8 cellular contexts compared by ENCODE assay signal in genomic region chr3:19146685-19147650, GRCh38. TPM values are rescaled to one million over a fixed set of nuclear protein-coding genes. Genes with fewer than 3 reads are reported as not detected.
DNase-seq lines count a peak whose midpoint lies in the region; TF ChIP-seq lines count a peak whose summit lies in the region.

No MANE protein-coding gene starts in this region.

- peak overlapping the region; percentile 72 for H3K27ac Mint-ChIP-seq in activated naive CD4-positive, alpha-beta T cell treated with anti-CD3 and anti-CD28 coated beads, Interleukin-2, amount 10 ng/mL, durations not matched to agents 7 days and 5 days

- H3K27ac ChIP-seq in DOHH2 (ENCODE audit: low read depth, low read length) (peak overlapping the region; percentile 70), SJSA1 (no peak overlapping the region), neutrophil (no peak overlapping the region)

- H3K4me1 ChIP-seq in DOHH2 (ENCODE audit: control insufficient read depth, low read length) (peaks cover 24% of the 10 kb centered on the region), SJSA1 (replicated peaks) (peaks cover 10% of the 10 kb centered on the region), neutrophil (ENCODE audit: control insufficient read depth in 1 of 2, insufficient read depth in 1 of 2, low read depth in 1 of 2, low read length in 1 of 2) (peaks cover 6 to 25% of the 10 kb centered on the region in 2 experiments)

- H3K36me3 Mint-ChIP-seq in activated naive CD4-positive, alpha-beta T cell treated with anti-CD3 and anti-CD28 coated beads, Interleukin-2, amount 10 ng/mL, durations not matched to agents 7 days and 5 days, result no peaks in the 10 kb centered on the region

- peak overlapping the region; percentile 89 for H3K4me3 ChIP-seq in DOHH2 (ENCODE audit: low read length)
- H3K4me3 ChIP-seq in LNCaP clone FGC (ENCODE audit: low read depth, low read length), result peak overlapping the region; percentile 47
- peak overlapping the region; percentile 37 for H3K4me3 ChIP-seq in SJSA1
- H3K4me3 ChIP-seq in neutrophil (ENCODE audit: low read depth in 1 of 2, low read length in 1 of 2), result peak overlapping the region; percentile 59 to 70

- H3K79me2 ChIP-seq in DOHH2 (ENCODE audit: control insufficient read depth, low read length), result no peaks in the 10 kb centered on the region

- peaks cover 6% of the 10 kb centered on the region for H3K9me3 Mint-ChIP-seq in activated naive CD4-positive, alpha-beta T cell treated with anti-CD3 and anti-CD28 coated beads, Interleukin-2, amount 10 ng/mL, durations not matched to agents 7 days and 5 days

- H3F3A ChIP-seq in DOHH2 (ENCODE audit: control insufficient read depth, insufficient read depth), result peaks cover 10% of the 10 kb centered on the region; the same call in 1 of the 2 replicates

- H3K4me3 Mint-ChIP-seq in activated naive CD4-positive, alpha-beta T cell treated with anti-CD3 and anti-CD28 coated beads, Interleukin-2, amount 10 ng/mL, durations not matched to agents 7 days and 5 days, result peak overlapping the region; percentile 89

- CTCF ChIA-PET in activated naive CD4-positive, alpha-beta T cell treated with anti-CD3 and anti-CD28 coated beads, Interleukin-2, amount 10 ng/mL, durations not matched to agents 7 days and 5 days (lab: Charles Lee), result interaction anchor here (1.5 to 2.2 kb wide), 3 partner anchors 9 to 202 kb away, joined by 3 to 10 read pairs (median 4); no protein-coding TSS in a partner anchor

- H3K36me3 ChIP-seq in DOHH2 (ENCODE audit: control insufficient read depth, low read length) (no peaks in the 10 kb centered on the region), SJSA1 (no peaks in the 10 kb centered on the region), neutrophil (no peaks in the 10 kb centered on the region)

- peaks cover 26% of the 10 kb centered on the region for H3K4me1 Mint-ChIP-seq in activated naive CD4-positive, alpha-beta T cell treated with anti-CD3 and anti-CD28 coated beads, Interleukin-2, amount 10 ng/mL, durations not matched to agents 7 days and 5 days

- H3K27me3 ChIP-seq in DOHH2 (ENCODE audit: control insufficient read depth, low read length), result peaks cover 33% of the 10 kb centered on the region
- peaks cover 5% of the 10 kb centered on the region for H3K27me3 ChIP-seq in SJSA1 (replicated peaks)
- H3K27me3 ChIP-seq in neutrophil, result peaks cover 87% of the 10 kb centered on the region

- peak; percentile 73 for TF ChIP-seq CTCF in DOHH2 (IDR thresholded peaks at IDR 0.05; ENCODE audit: low read depth, low read length, poor library complexity, severe bottlenecking)
- peak; percentile 47 for TF ChIP-seq CTCF in LNCaP clone FGC (IDR thresholded peaks at IDR 0.05; ENCODE audit: control insufficient read depth, extremely low read depth, insufficient read depth)
- no peak for TF ChIP-seq CTCF in neutrophil (IDR thresholded peaks at IDR 0.05)

- H3K9me2 ChIP-seq in DOHH2 (replicated peaks; ENCODE audit: control insufficient read depth, low read length), result no peaks in the 10 kb centered on the region

- H3K4me2 ChIP-seq in DOHH2 (ENCODE audit: low read length), result peak overlapping the region; percentile 97

- DNase-seq in H4 (ENCODE audit: low spot score) (peak; percentile 26), LNCaP clone FGC (ENCODE audit: low read depth) (no peak), SJSA1 (ENCODE audit: low read depth in 1 of 2, low spot score in 2 of 2) (peak; percentile 9 to 47), glomerular visceral epithelial cell (ENCODE audit: extremely low spot score) (peak; percentile 20), superior temporal gyrus (ENCODE audit: extremely low spot score) (peak; percentile 83)
- peak; percentile 74 for DNase-seq in activated naive CD4-positive, alpha-beta T cell treated with anti-CD3 and anti-CD28 coated beads, Interleukin-2, amount 10 ng/mL, durations not matched to agents 7 days and 5 days

- H3K9me3 ChIP-seq in DOHH2 (ENCODE audit: control insufficient read depth, insufficient read depth, low read length), result no peaks in the 10 kb centered on the region
- no peaks in the 10 kb centered on the region for H3K9me3 ChIP-seq in SJSA1 (replicated peaks)
- no peaks in the 10 kb centered on the region for H3K9me3 ChIP-seq in neutrophil

- peaks cover 48% of the 10 kb centered on the region for H3K27me3 Mint-ChIP-seq in activated naive CD4-positive, alpha-beta T cell treated with anti-CD3 and anti-CD28 coated beads, Interleukin-2, amount 10 ng/mL, durations not matched to agents 7 days and 5 days

- H4K20me1 ChIP-seq in DOHH2 (ENCODE audit: control insufficient read depth, insufficient read depth, low read depth, low read length), result peaks cover 3% of the 10 kb centered on the region; the same call in 1 of the 2 replicates

RNA-seq across cellular contexts. Expression of gene KCNH8, which starts 1.3 kb away (rescaled TPM):
- 0.04 TPM in 1 of 2 replicates, not detected in the other for total RNA-seq in H4 (2014; rRNA removed; shearing (Covaris generic))
- not detected in 2 replicates for total RNA-seq in SJSA1 (2014; rRNA removed; shearing (Covaris generic))

Comparison
In these comparisons a context has a peak if more than half of its experiments do, and no peak if none do; other contexts are left out.
1. H3K4me3 ChIP-seq: peak in every context shown above with its lines; median percentile 89 in DOHH2; 64 in neutrophil; 47 in LNCaP clone FGC; 37 in SJSA1.